Comparison of ENCODE assay signal across 8 cellular contexts in genomic region chr13:114114666-114115065, GRCh38. TPM values are rescaled to one million over a fixed set of nuclear protein-coding genes. Genes with fewer than 3 reads are reported as not detected.
A peak's percentile ranks its signal among the peaks of the same experiment; 100 is the strongest.
DNase-seq lines count a peak whose midpoint lies in the region; ATAC-seq, FAIRE-seq and TF ChIP-seq lines count a peak whose summit lies in the region.
"Not testable (repeated sequence)": the region's sequence is repeated elsewhere in the genome, so short reads cannot be mapped to it uniquely, and the experiment has no call there.

No MANE protein-coding gene starts in this region.

- H2AFZ ChIP-seq in astrocyte (ENCODE audit: low read depth, low read length), result not testable (repeated sequence)

- H3K27ac ChIP-seq in CD8-positive, alpha-beta memory T cell (ENCODE audit: low read depth, low read length); aorta (ENCODE audit: low read depth in 1 of 2, low read length in 2 of 2): not testable (repeated sequence)
- H3K27ac ChIP-seq in astrocyte (ENCODE audit: low read depth, low read length) (peak overlapping the region; percentile 92), left ventricle myocardium inferior (replicated peaks) (peak overlapping the region; percentile 39)
- peak overlapping the region; percentile 44 for H3K27ac ChIP-seq in naive thymus-derived CD4-positive, alpha-beta T cell (ENCODE audit: low read depth, low read length)

- H3K27me3 Mint-ChIP-seq in CD8-positive, alpha-beta memory T cell; T-cell; astrocyte (ENCODE audit: low read depth, unreplicated experiment); naive thymus-derived CD4-positive, alpha-beta T cell: not testable (repeated sequence)

- H3K9ac ChIP-seq in astrocyte (ENCODE audit: low read length), result peak overlapping the region; percentile 77

- peaks cover 78% of the 10 kb centered on the region for H3K79me2 ChIP-seq in astrocyte (ENCODE audit: insufficient read depth, low read length)

- H3K4me3 ChIP-seq in CD8-positive, alpha-beta memory T cell (ENCODE audit: low read length); astrocyte (ENCODE audit: insufficient read depth, low read depth, low read length); left ventricle myocardium inferior; naive thymus-derived CD4-positive, alpha-beta T cell (ENCODE audit: low read length); aorta (ENCODE audit: low read length in 2 of 2): not testable (repeated sequence)

- H3K4me3 Mint-ChIP-seq in CD8-positive, alpha-beta memory T cell, result peak overlapping the region in 4 of 7 donors; percentile 18 to 59 (median 44)
- peak overlapping the region in 1 of 3 donors; percentile 53 for H3K4me3 Mint-ChIP-seq in T-cell
- H3K4me3 Mint-ChIP-seq in astrocyte (ENCODE audit: unreplicated experiment), result not testable (repeated sequence)
- H3K4me3 Mint-ChIP-seq in naive thymus-derived CD4-positive, alpha-beta T cell, result peak overlapping the region; percentile 17 to 75 (median 67)

- DNase-seq in CD8-positive, alpha-beta memory T cell, result peak in 1 of 5 donors; percentile 34
- DNase-seq in T-cell (peak in 3 of 34 experiments; percentile 1 to 2 (median 2)), aorta (peak; percentile 43 to 47)
- peak; percentile 49 for DNase-seq in activated CD8-positive, alpha-beta memory T cell treated with anti-CD3 and anti-CD28 coated beads, Interleukin-2, amount 50 U/mL, for 48 hours
- DNase-seq in astrocyte (ENCODE audit: low read depth); left ventricle myocardium inferior: not testable (repeated sequence)
- peak in 2 of 9 donors; percentile 13 to 29 for DNase-seq in naive thymus-derived CD4-positive, alpha-beta T cell
- peak; percentile 2 for DNase-seq in stimulated activated CD4-positive, alpha-beta T cell treated with anti-CD3 and anti-CD28 coated beads, Interleukin-15, amount 100 ng/mL, for 24 hours

- not testable (repeated sequence) for H3K9me3 Mint-ChIP-seq in CD8-positive, alpha-beta memory T cell; T-cell; astrocyte (ENCODE audit: unreplicated experiment); naive thymus-derived CD4-positive, alpha-beta T cell

- H3K9me3 ChIP-seq in CD8-positive, alpha-beta memory T cell (ENCODE audit: low read length); astrocyte (ENCODE audit: insufficient read depth, low read depth, low read length); left ventricle myocardium inferior (replicated peaks); naive thymus-derived CD4-positive, alpha-beta T cell (ENCODE audit: control insufficient read depth in 2 of 3, low read length in 3 of 3); aorta (ENCODE audit: control insufficient read depth, low read length): not testable (repeated sequence)

- not testable (repeated sequence) for ATAC-seq in T-cell (replicated peaks in 1 of 4); naive thymus-derived CD4-positive, alpha-beta T cell; aorta (ENCODE audit: low FRiP score)

- TF ChIP-seq CTCF in astrocyte (IDR thresholded peaks at IDR 0.05; ENCODE audit: insufficient read depth, low read depth, low read length); left ventricle myocardium inferior (IDR thresholded peaks at IDR 0.05; ENCODE audit: borderline replicate concordance): not testable (repeated sequence)

- intact Hi-C loops in left ventricle myocardium inferior (cut with micrococcal nuclease); aorta (cut with DNase I): not testable (repeated sequence)
- intact Hi-C loops in naive thymus-derived CD4-positive, alpha-beta T cell (cut with micrococcal nuclease), result loop anchor here (5.0 kb wide), 3 partner anchors 47 to 297 kb away; no protein-coding TSS in a partner anchor

- peak overlapping the region; percentile 62 to 95 (median 86) for H3K27ac Mint-ChIP-seq in CD8-positive, alpha-beta memory T cell
- peak overlapping the region; percentile 76 to 77 for H3K27ac Mint-ChIP-seq in T-cell
- not testable (repeated sequence) for H3K27ac Mint-ChIP-seq in astrocyte (ENCODE audit: unreplicated experiment)
- H3K27ac Mint-ChIP-seq in naive thymus-derived CD4-positive, alpha-beta T cell, result peak overlapping the region; percentile 68 to 95 (median 88)

- peaks cover 41% of the 10 kb centered on the region for H4K20me1 ChIP-seq in astrocyte (ENCODE audit: insufficient read depth, low read length)

- H3K36me3 Mint-ChIP-seq in CD8-positive, alpha-beta memory T cell, result peaks cover 0 to 66% (median 13%) of the 10 kb centered on the region in 3 donors
- H3K36me3 Mint-ChIP-seq in T-cell (peaks cover 30% of the 10 kb centered on the region), astrocyte (ENCODE audit: low read depth, unreplicated experiment) (peaks cover 19% of the 10 kb centered on the region)
- H3K36me3 Mint-ChIP-seq in naive thymus-derived CD4-positive, alpha-beta T cell, result peaks cover 6 to 37% (median 30%) of the 10 kb centered on the region in 5 donors

- H3K36me3 ChIP-seq in CD8-positive, alpha-beta memory T cell (ENCODE audit: insufficient read depth, low read length), result peaks cover 40% of the 10 kb centered on the region
- H3K36me3 ChIP-seq in astrocyte (ENCODE audit: insufficient read depth, low read length); left ventricle myocardium inferior; aorta (ENCODE audit: control insufficient read depth in 1 of 2, insufficient read depth in 2 of 2, low read length in 1 of 2): not testable (repeated sequence)
- H3K36me3 ChIP-seq in naive thymus-derived CD4-positive, alpha-beta T cell (ENCODE audit: control insufficient read depth in 2 of 3, insufficient read depth in 3 of 3, low read length in 3 of 3), result peaks cover 0 to 58% (median 23%) of the 10 kb centered on the region in 3 experiments

- FAIRE-seq in astrocyte (lab: Jason Lieb, UNC), result not testable (repeated sequence)

- 85 to 87% methylated on average over 12 of the region's 12 CpGs for WGBS in aorta, 2 donors

- H3K4me1 ChIP-seq in CD8-positive, alpha-beta memory T cell (ENCODE audit: insufficient read depth, low read length), result peaks cover 79% of the 10 kb centered on the region
- H3K4me1 ChIP-seq in astrocyte (ENCODE audit: insufficient read depth, low read length) (peaks cover 65% of the 10 kb centered on the region), left ventricle myocardium inferior (peaks cover 38% of the 10 kb centered on the region)
- peaks cover 46 to 78% of the 10 kb centered on the region in 2 donors for H3K4me1 ChIP-seq in naive thymus-derived CD4-positive, alpha-beta T cell (ENCODE audit: control insufficient read depth in 2 of 2, insufficient read depth in 2 of 2, low read length in 2 of 2)
- not testable (repeated sequence) for H3K4me1 ChIP-seq in aorta (ENCODE audit: control insufficient read depth in 1 of 2, insufficient read depth in 2 of 2, low read length in 2 of 2)

- CTCF ChIA-PET in CD8-positive, alpha-beta memory T cell (lab: Charles Lee), result interaction anchor here (0.8 to 6.4 kb wide), 4 partner anchors 13 to 113 kb away, joined by 3 to 60 read pairs (median 3); no protein-coding TSS in a partner anchor
- CTCF ChIA-PET in T-cell (lab: Charles Lee), result interaction anchor here in 1 of 2 donors (1.2 kb wide), 1 partner anchor 111 kb away, joined by 3 read pairs; no protein-coding TSS in a partner anchor
- CTCF ChIA-PET in naive thymus-derived CD4-positive, alpha-beta T cell (lab: Charles Lee), result interaction anchor here (0.6 to 2.9 kb wide), 3 partner anchors 18 to 204 kb away, joined by 3 to 11 read pairs (median 4); no protein-coding TSS in a partner anchor

- peak overlapping the region; percentile 67 for H3K4me2 ChIP-seq in astrocyte (ENCODE audit: low read length)

- H3K27me3 ChIP-seq in CD8-positive, alpha-beta memory T cell (ENCODE audit: insufficient read depth, low read length, poor library complexity, severe bottlenecking); astrocyte (ENCODE audit: insufficient read depth, low read length); left ventricle myocardium inferior (ENCODE audit: low read depth); naive thymus-derived CD4-positive, alpha-beta T cell (ENCODE audit: control insufficient read depth in 2 of 2, insufficient read depth in 2 of 2, low read length in 2 of 2); aorta (ENCODE audit: control insufficient read depth in 1 of 2, insufficient read depth in 2 of 2, low read length in 1 of 2): not testable (repeated sequence)

- POLR2A ChIA-PET in CD8-positive, alpha-beta memory T cell (lab: Charles Lee), result not testable (repeated sequence)
- POLR2A ChIA-PET in T-cell (lab: Charles Lee), result interaction anchor here in 1 of 2 donors (0.8 kb wide), 1 partner anchor 33 kb away, joined by 5 read pairs; no protein-coding TSS in a partner anchor
- POLR2A ChIA-PET in naive thymus-derived CD4-positive, alpha-beta T cell (lab: Charles Lee), result interaction anchor here (0.8 to 8.5 kb wide), 6 partner anchors 9 to 75 kb away, joined by 3 to 137 read pairs (median 4); partner anchors contain the start of gene RASA3

- peaks cover 64 to 82% (median 74%) of the 10 kb centered on the region in 3 donors for H3K4me1 Mint-ChIP-seq in CD8-positive, alpha-beta memory T cell
- peaks cover 64 to 79% (median 78%) of the 10 kb centered on the region in 3 donors for H3K4me1 Mint-ChIP-seq in T-cell
- H3K4me1 Mint-ChIP-seq in astrocyte (ENCODE audit: low read depth, unreplicated experiment), result peaks cover 67% of the 10 kb centered on the region
- H3K4me1 Mint-ChIP-seq in naive thymus-derived CD4-positive, alpha-beta T cell, result peaks cover 51 to 87% (median 65%) of the 10 kb centered on the region in 7 donors

RNA-seq across cellular contexts. Expression of gene RASA3, which starts 17.8 kb away (rescaled TPM):
- total RNA-seq in CD8-positive, alpha-beta memory T cell, result 10 to 100 TPM; 26.4 to 27.1 TPM
- 123 TPM for polyA plus RNA-seq in CD8-positive, alpha-beta memory T cell
- total RNA-seq in T-cell (100 to 1,000 TPM; 223 to 267 (median 238) TPM), astrocyte (41.1 and 41.4 TPM in 2 replicates), left ventricle myocardium inferior (9.5 TPM), aorta (10 to 100 TPM; 34.8 to 42.3 TPM)
- 100 to 1,000 TPM; 110 to 227 (median 199) TPM for total RNA-seq in naive thymus-derived CD4-positive, alpha-beta T cell
- polyA plus RNA-seq in naive thymus-derived CD4-positive, alpha-beta T cell, result 100 to 1,000 TPM; 109 to 195 TPM
- polyA plus RNA-seq in aorta, result 10 to 100 TPM in 1 of 2 donors, 1 to 10 TPM in 1; 8.1 to 23.0 TPM
